ENCODE assay signal across 1 cellular context in genomic region chr5:178357127-178357526, GRCh38.
TF ChIP-seq lines count a peak whose summit lies in the region.

No MANE protein-coding gene starts in this region.

TF ChIP-seq in liver, 16 proteins besides CTCF, POLR2A, EP300 and RAD21 (continued from another document):
- TF ChIP-seq REST (IDR thresholded peaks at IDR 0.05), result no peak
- TF ChIP-seq ZBTB33 (IDR thresholded peaks at IDR 0.05), result no peak
- no peak for TF ChIP-seq JUND (IDR thresholded peaks at IDR 0.05)
- TF ChIP-seq GABPA (IDR thresholded peaks at IDR 0.05 in 1 of 2, conservative IDR thresholded peaks at IDR 0.05 in 1 of 2), result no peak
- TF ChIP-seq MAX (IDR thresholded peaks at IDR 0.05), result no peak
- no peak for TF ChIP-seq YY1 (IDR thresholded peaks at IDR 0.05)
- no peak for TF ChIP-seq SP1 (IDR thresholded peaks at IDR 0.05)
- TF ChIP-seq EGR1 (IDR thresholded peaks at IDR 0.05; ENCODE audit: low read depth in 2 of 2), result no peak
